ENCODE assay signal across 25 cellular contexts in the genomic region with DNA sequence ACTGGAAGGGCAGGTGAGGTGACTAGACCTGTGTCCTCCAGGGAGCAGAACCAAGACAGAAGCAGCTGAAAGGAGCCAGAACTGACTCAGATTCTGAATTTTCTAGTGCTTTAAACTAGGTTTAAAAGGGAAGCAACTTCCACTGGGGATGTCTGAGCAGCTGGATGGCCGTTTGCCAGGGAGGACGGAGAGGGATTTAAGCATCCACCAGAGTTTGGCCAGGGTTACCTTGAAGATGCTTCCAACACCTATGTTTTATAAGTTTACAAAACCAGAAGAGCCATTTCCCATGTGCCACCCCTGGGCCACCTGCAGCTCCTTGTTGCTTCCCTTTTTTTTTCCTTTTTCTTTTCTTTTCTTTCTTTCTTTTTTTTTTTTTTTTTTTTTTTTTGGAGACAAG.
"Had no signal": no experiment of that assay in that cellular context is flagged by ENCODE, and none has a peak within 500 bp of the region (broad histone marks: within the 10 kb centered on the region; RNA-seq: fewer than 3 reads in every experiment).

No MANE protein-coding gene starts in this region.

- ATAC-seq: gastrocnemius medialis; left cardiac atrium; mucosa of descending colon; sciatic nerve; stimulated activated effector memory CD8-positive, alpha-beta T cell treated with anti-CD3 and anti-CD28 coated beads, Interleukin-12 subunit alpha, Interleukin-12 subunit beta, amount 100 ng/mL, for 72 hours; stimulated activated naive CD8-positive, alpha-beta T cell treated with anti-CD3 and anti-CD28 coated beads, Interleukin-15, amount 100 ng/mL, for 72 hours had no signal

- H3K27me3 Mint-ChIP-seq: activated naive CD8-positive, alpha-beta T cell treated with anti-CD3 and anti-CD28 coated beads, Interleukin-2, amount 10 ng/mL, durations not matched to agents 7 days and 5 days; stimulated activated naive CD8-positive, alpha-beta T cell treated with anti-CD3 and anti-CD28 coated beads, Interleukin-15, amount 100 ng/mL, for 72 hours; type B pancreatic cell had no signal

- DNase-seq: activated CD4-positive, alpha-beta T cell treated with anti-CD3 and anti-CD28 coated beads for 1 hour; activated CD4-positive, alpha-beta T cell treated with anti-CD3 and anti-CD28 coated beads, Interleukin-2, amount 50 U/mL, for 4 hours; activated CD8-positive, alpha-beta memory T cell treated with anti-CD3 and anti-CD28 coated beads for 24 hours; activated naive CD4-positive, alpha-beta T cell treated with Interleukin-2 at 50 U/mL for 16 hours; activated naive CD8-positive, alpha-beta T cell treated with anti-CD3 and anti-CD28 coated beads, Interleukin-2, amount 10 ng/mL, durations not matched to agents 7 days and 5 days; activated T-cell treated with anti-CD3 and anti-CD28 coated beads, Interleukin-2, amount 50 U/mL, for 1 hour; amniotic stem cell; brain microvascular endothelial cell; caudate nucleus; dermis blood vessel endothelial cell; effector CD4-positive, alpha-beta T cell; gastrocnemius medialis; left cardiac atrium; mucosa of descending colon; nephron progenitor cell; ovary; retina; stimulated activated CD4-positive, alpha-beta T cell treated with anti-CD3 and anti-CD28 coated beads, Interleukin-12 subunit alpha, Interleukin-12 subunit beta, amount 100 ng/mL, for 4 hours; stimulated activated CD4-positive, alpha-beta T cell treated with anti-CD3 and anti-CD28 coated beads, Interleukin-4, amount 100 ng/mL, for 24 hours; stimulated activated naive CD8-positive, alpha-beta T cell treated with anti-CD3 and anti-CD28 coated beads, Interleukin-15, amount 100 ng/mL, for 72 hours; substantia nigra; uterus had no signal

- H3K9me3 Mint-ChIP-seq: activated naive CD8-positive, alpha-beta T cell treated with anti-CD3 and anti-CD28 coated beads, Interleukin-2, amount 10 ng/mL, durations not matched to agents 7 days and 5 days; nephron progenitor cell; stimulated activated effector memory CD8-positive, alpha-beta T cell treated with anti-CD3 and anti-CD28 coated beads, Interleukin-12 subunit alpha, Interleukin-12 subunit beta, amount 100 ng/mL, for 72 hours; stimulated activated naive CD8-positive, alpha-beta T cell treated with anti-CD3 and anti-CD28 coated beads, Interleukin-15, amount 100 ng/mL, for 72 hours; type B pancreatic cell had no signal

- H3K27ac Mint-ChIP-seq: activated naive CD8-positive, alpha-beta T cell treated with anti-CD3 and anti-CD28 coated beads, Interleukin-2, amount 10 ng/mL, durations not matched to agents 7 days and 5 days; nephron progenitor cell; stimulated activated effector memory CD8-positive, alpha-beta T cell treated with anti-CD3 and anti-CD28 coated beads, Interleukin-12 subunit alpha, Interleukin-12 subunit beta, amount 100 ng/mL, for 72 hours; type B pancreatic cell had no signal

- H3K4me3 Mint-ChIP-seq: activated naive CD8-positive, alpha-beta T cell treated with anti-CD3 and anti-CD28 coated beads, Interleukin-2, amount 10 ng/mL, durations not matched to agents 7 days and 5 days; nephron progenitor cell; stimulated activated effector memory CD8-positive, alpha-beta T cell treated with anti-CD3 and anti-CD28 coated beads, Interleukin-12 subunit alpha, Interleukin-12 subunit beta, amount 100 ng/mL, for 72 hours; stimulated activated naive CD8-positive, alpha-beta T cell treated with anti-CD3 and anti-CD28 coated beads, Interleukin-15, amount 100 ng/mL, for 72 hours; type B pancreatic cell had no signal
